In genomic region chr5:92634883-92635282, GRCh38 we compare ENCODE assay signal across 23 cellular contexts.
DNase-seq lines count a peak whose midpoint lies in the region; ATAC-seq and TF ChIP-seq lines count a peak whose summit lies in the region.
"Had no signal": no experiment of that assay in that cellular context is flagged by ENCODE, and none has a peak within 500 bp of the region (broad histone marks: within the 10 kb centered on the region; RNA-seq: fewer than 3 reads in every experiment).

No MANE protein-coding gene starts in this region.

- ATAC-seq in GM18517 (IDR thresholded peaks at IDR 0.05; ENCODE audit: unreplicated experiment): no peak
- ATAC-seq: activated naive CD4-positive, alpha-beta T cell treated with anti-CD3 and anti-CD28 coated beads, Interleukin-2, amount 50 U/mL, for 72 hours; effector memory CD8-positive, alpha-beta T cell; stimulated activated naive B cell treated with anti-CD40 and anti-IgM and Interleukin-4, amounts not matched to agents 10 μg/mL and 1 μg/mL and 100 μg/mL, for 72 hours had no signal

- H3K4me2 ChIP-seq in neural progenitor cell: no peak overlapping the region
- no peak overlapping the region for H3K4me2 ChIP-seq in SK-N-SH

- WGBS in SK-N-SH (ENCODE audit: low lambda C conversion rate): 97% methylated on average over 11 of the region's 11 CpGs

- H3K9me3 Mint-ChIP-seq in neural progenitor cell: peaks cover 14% of the 10 kb centered on the region
- H3K9me3 Mint-ChIP-seq: HFFc6 had no signal

- peaks cover 18% of the 10 kb centered on the region for H3K4me1 Mint-ChIP-seq in neural progenitor cell
- H3K4me1 Mint-ChIP-seq: CD4-positive, alpha-beta memory T cell; stimulated activated naive B cell treated with anti-CD40 and anti-IgM and Interleukin-4, amounts not matched to agents 10 μg/mL and 1 μg/mL and 100 μg/mL, for 72 hours had no signal

- H3K4me1 ChIP-seq in neural progenitor cell (peaks cover 19% of the 10 kb centered on the region), SK-N-SH (ENCODE audit: control insufficient read depth in 1 of 2, insufficient read depth in 2 of 2, low read depth in 1 of 2, low read length in 1 of 2) (peaks cover 0 to 12% of the 10 kb centered on the region in 2 experiments; a peak in 2 of 4 replicates)
- H3K4me1 ChIP-seq: sigmoid colon, SJSA1 had no signal

- POLR2A ChIA-PET in SK-N-SH (lab: Yijun Ruan, JAX): no interaction called here

- no peaks in the 10 kb centered on the region for H3K9me3 ChIP-seq in neural progenitor cell (ENCODE audit: low read depth)
- H3K9me3 ChIP-seq in SK-N-SH: no peaks in the 10 kb centered on the region
- H3K9me3 ChIP-seq: sigmoid colon, SJSA1 had no signal

- no peaks in the 10 kb centered on the region for H3F3A ChIP-seq in neural progenitor cell (ENCODE audit: low read depth)
- no peaks in the 10 kb centered on the region for H3F3A ChIP-seq in SK-N-SH (replicated peaks; ENCODE audit: insufficient read depth)

- H3K27ac Mint-ChIP-seq in neural progenitor cell: no peak overlapping the region
- H3K27ac Mint-ChIP-seq: activated naive CD4-positive, alpha-beta T cell treated with anti-CD3 and anti-CD28 coated beads, Interleukin-2, amount 50 U/mL, for 72 hours; activated T-helper 1 cell treated with anti-CD3 and anti-CD28 coated beads, Interleukin-12 subunit alpha, Interleukin-12 subunit beta, Interleukin-2, Interleukin-4 antibody, amounts not matched to agents 30 ng/mL and 10 ng/mL and 1 ng/mL, durations not matched to agents 14 hours and 24 hours and 36 hours; CD4-positive, alpha-beta memory T cell; effector memory CD8-positive, alpha-beta T cell; HFFc6; stimulated activated naive B cell treated with anti-CD40 and anti-IgM and Interleukin-4, amounts not matched to agents 10 μg/mL and 1 μg/mL and 100 μg/mL, for 72 hours had no signal

- H3K9me2 ChIP-seq in SK-N-SH: no peaks in the 10 kb centered on the region

- no peaks in the 10 kb centered on the region for H3K79me2 ChIP-seq in neural progenitor cell (ENCODE audit: low read depth)
- H3K79me2 ChIP-seq in SK-N-SH (ENCODE audit: insufficient read depth): no peaks in the 10 kb centered on the region

- H3K27ac ChIP-seq in neural progenitor cell (no peak overlapping the region), SK-N-SH (ENCODE audit: low read depth in 2 of 2, low read length in 1 of 2) (peak overlapping the region in 1 of 2 experiments; percentile 5; a peak in 2 of 4 replicates)
- H3K27ac ChIP-seq: sigmoid colon, SJSA1 had no signal

- H3K27me3 Mint-ChIP-seq in neural progenitor cell (ENCODE audit: insufficient read depth, low read depth): peaks cover 3% of the 10 kb centered on the region
- H3K27me3 Mint-ChIP-seq: CD4-positive, alpha-beta memory T cell; effector memory CD8-positive, alpha-beta T cell; stimulated activated naive B cell treated with anti-CD40 and anti-IgM and Interleukin-4, amounts not matched to agents 10 μg/mL and 1 μg/mL and 100 μg/mL, for 72 hours had no signal

- no peak for TF ChIP-seq EP300 in SK-N-SH (IDR thresholded peaks at IDR 0.05; ENCODE audit: borderline replicate concordance in 1 of 2, low read depth in 1 of 2, low read length in 1 of 2)

- H3K36me3 Mint-ChIP-seq in neural progenitor cell: peaks cover 3% of the 10 kb centered on the region
- H3K36me3 Mint-ChIP-seq: activated naive CD4-positive, alpha-beta T cell treated with anti-CD3 and anti-CD28 coated beads, Interleukin-2, amount 50 U/mL, for 72 hours; CD4-positive, alpha-beta memory T cell; stimulated activated naive B cell treated with anti-CD40 and anti-IgM and Interleukin-4, amounts not matched to agents 10 μg/mL and 1 μg/mL and 100 μg/mL, for 72 hours had no signal

- TF ChIP-seq CTCF in neural progenitor cell (IDR thresholded peaks at IDR 0.05) (no peak), SK-N-SH (IDR thresholded peaks at IDR 0.05) (no peak)

- DNase-seq in NCI-H1092 (lab: John Stamatoyannopoulos, UW) (peak; percentile 88), NCI-H2081 treated with DMSO at 0.1 percent for 48 hours (lab: John Stamatoyannopoulos, UW) (peak; percentile 86), SHP77 (lab: John Stamatoyannopoulos, UW) (peak; percentile 86 to 87), neural progenitor cell (ENCODE audit: low spot score) (peak; percentile 37), occipital lobe (lab: John Stamatoyannopoulos, UW) (no peak), SK-N-SH (no peak)
- DNase-seq in activated CD4-positive, alpha-beta T cell treated with anti-CD3 and anti-CD28 coated beads, Interleukin-2, amount 50 U/mL, for 48 hours: no peak
- DNase-seq: activated CD4-positive, CD25-positive, alpha-beta regulatory T cell treated with anti-CD3 and anti-CD28 coated beads, Interleukin-2, amount 50 U/mL, for 72 hours; CD4-positive, alpha-beta memory T cell; DMS79; effector memory CD8-positive, alpha-beta T cell; HFFc6; KBM-7; MV-4-11; NCI-H524; OCI-M1; sigmoid colon; stimulated activated naive B cell treated with anti-CD40 and anti-IgM and Interleukin-4, amounts not matched to agents 10 μg/mL and 1 μg/mL and 100 μg/mL, for 72 hours; T1000 had no signal

- CTCF ChIA-PET in SK-N-SH (lab: Yijun Ruan, JAX): no interaction called here

- H3K4me3 ChIP-seq in neural progenitor cell (no peak overlapping the region), SK-N-SH (ENCODE audit: low read depth in 2 of 2, low read length in 1 of 2) (no peak overlapping the region)
- H3K4me3 ChIP-seq: sigmoid colon, SJSA1 had no signal

- no peak for TF ChIP-seq RAD21 in SK-N-SH (IDR thresholded peaks at IDR 0.05; ENCODE audit: low read length)

- no peaks in the 10 kb centered on the region for H3K27me3 ChIP-seq in neural progenitor cell
- no peaks in the 10 kb centered on the region for H3K27me3 ChIP-seq in SK-N-SH (ENCODE audit: insufficient read depth)
- H3K27me3 ChIP-seq: sigmoid colon, SJSA1 had no signal

- H2AFZ ChIP-seq in neural progenitor cell (replicated peaks) (no peak overlapping the region), SK-N-SH (ENCODE audit: low read depth) (no peak overlapping the region)

- H3K36me3 ChIP-seq in neural progenitor cell: no peaks in the 10 kb centered on the region
- no peaks in the 10 kb centered on the region for H3K36me3 ChIP-seq in SK-N-SH (replicated peaks in 1 of 2; ENCODE audit: control insufficient read depth in 1 of 2, insufficient read depth in 2 of 2, low read length in 1 of 2)
- H3K36me3 ChIP-seq: sigmoid colon, SJSA1 had no signal

- no peaks in the 10 kb centered on the region for H4K20me1 ChIP-seq in neural progenitor cell (ENCODE audit: low read depth)
- H4K20me1 ChIP-seq in SK-N-SH (ENCODE audit: insufficient read depth): no peaks in the 10 kb centered on the region

- H3K4me3 Mint-ChIP-seq in neural progenitor cell: no peak overlapping the region
- H3K4me3 Mint-ChIP-seq: activated T-helper 1 cell treated with anti-CD3 and anti-CD28 coated beads, Interleukin-12 subunit alpha, Interleukin-12 subunit beta, Interleukin-2, Interleukin-4 antibody, amounts not matched to agents 30 ng/mL and 10 ng/mL and 1 ng/mL, durations not matched to agents 14 hours and 24 hours and 36 hours; CD4-positive, alpha-beta memory T cell; effector memory CD8-positive, alpha-beta T cell; HFFc6; stimulated activated naive B cell treated with anti-CD40 and anti-IgM and Interleukin-4, amounts not matched to agents 10 μg/mL and 1 μg/mL and 100 μg/mL, for 72 hours had no signal

- H3K9ac ChIP-seq in neural progenitor cell (no peak overlapping the region), SK-N-SH (no peak overlapping the region)

TF ChIP-seq in SK-N-SH, 30 proteins besides CTCF, POLR2A, EP300 and RAD21:
- TF ChIP-seq POLR2AphosphoS5 (IDR thresholded peaks at IDR 0.05; ENCODE audit: low read depth, low read length): no peak
- TF ChIP-seq RCOR1 (IDR thresholded peaks at IDR 0.05; ENCODE audit: low read length): no peak
- no peak for TF ChIP-seq YY1 (IDR thresholded peaks at IDR 0.05; ENCODE audit: low read depth)
- TF ChIP-seq FOXM1 (IDR thresholded peaks at IDR 0.05; ENCODE audit: low read depth): no peak
- TF ChIP-seq NRF1 (IDR thresholded peaks at IDR 0.05; ENCODE audit: low read depth, low read length): no peak
- no peak for TF ChIP-seq SIN3A (IDR thresholded peaks at IDR 0.05; ENCODE audit: borderline replicate concordance, low read depth, low read length)
- TF ChIP-seq TAF1 (IDR thresholded peaks at IDR 0.05; ENCODE audit: borderline replicate concordance, low read depth, low read length): no peak
- no peak for TF ChIP-seq TEAD4 (IDR thresholded peaks at IDR 0.05; ENCODE audit: borderline replicate concordance, insufficient read depth)
- TF ChIP-seq RXRA (IDR thresholded peaks at IDR 0.05; ENCODE audit: borderline replicate concordance, low read depth): no peak

Comparison
In these comparisons a context has a peak if more than half of its experiments do, and no peak if none do; other contexts are left out.
1. DNase-seq: peak in NCI-H1092 (single experiment), NCI-H2081 treated with DMSO at 0.1 percent for 48 hours (single experiment), SHP77 (2 of 2) and neural progenitor cell (single experiment); none in occipital lobe (single experiment), activated CD4-positive, alpha-beta T cell treated with anti-CD3 and anti-CD28 coated beads, Interleukin-2, amount 50 U/mL, for 48 hours (0 of 2) and SK-N-SH (single experiment).